ENCODE assay signal across 8 cellular contexts in genomic region chr22:41021655-41022454, GRCh38.
DNase-seq lines count a peak whose midpoint lies in the region; ATAC-seq lines count a peak whose summit lies in the region.

No MANE protein-coding gene starts in this region.

- no peaks in the 10 kb centered on the region for H3K36me3 ChIP-seq in muscle layer of duodenum (ENCODE audit: control insufficient read depth in 1 of 2, insufficient read depth in 2 of 2, low read length in 2 of 2)

- H3K4me3 Mint-ChIP-seq in stimulated activated naive B cell treated with anti-CD40 and anti-IgM and Interleukin-4, amounts not matched to agents 10 μg/mL and 1 μg/mL and 100 μg/mL, for 72 hours = peak overlapping the region; percentile 95 to 98

- H3K27me3 Mint-ChIP-seq in stimulated activated naive B cell treated with anti-CD40 and anti-IgM and Interleukin-4, amounts not matched to agents 10 μg/mL and 1 μg/mL and 100 μg/mL, for 72 hours = no peaks in the 10 kb centered on the region

- peaks cover 0 to 6% of the 10 kb centered on the region in 2 donors for H3K4me1 ChIP-seq in muscle layer of duodenum (ENCODE audit: control insufficient read depth in 1 of 2, insufficient read depth in 2 of 2, low read length in 2 of 2)

- no peaks in the 10 kb centered on the region for H3K9me3 Mint-ChIP-seq in stimulated activated naive B cell treated with anti-CD40 and anti-IgM and Interleukin-4, amounts not matched to agents 10 μg/mL and 1 μg/mL and 100 μg/mL, for 72 hours

- ATAC-seq in HG03135 (IDR thresholded peaks at IDR 0.05; ENCODE audit: unreplicated experiment) (peak; percentile 60), esophagus mucosa (peak; percentile 84)
- ATAC-seq in stimulated activated naive B cell treated with anti-CD40 and anti-IgM and Interleukin-4, amounts not matched to agents 10 μg/mL and 1 μg/mL and 100 μg/mL, for 72 hours (replicated peaks) = peak; percentile 83 to 85

- peak overlapping the region; percentile 80 for H3K27ac ChIP-seq in muscle layer of duodenum (ENCODE audit: low read length)

- peak overlapping the region; percentile 97 for H3K27ac Mint-ChIP-seq in stimulated activated naive B cell treated with anti-CD40 and anti-IgM and Interleukin-4, amounts not matched to agents 10 μg/mL and 1 μg/mL and 100 μg/mL, for 72 hours

- peaks cover 1 to 5% of the 10 kb centered on the region in 2 donors for H3K36me3 Mint-ChIP-seq in stimulated activated naive B cell treated with anti-CD40 and anti-IgM and Interleukin-4, amounts not matched to agents 10 μg/mL and 1 μg/mL and 100 μg/mL, for 72 hours

- no peaks in the 10 kb centered on the region for H3K9me3 ChIP-seq in muscle layer of duodenum (ENCODE audit: control insufficient read depth in 1 of 2, low read length in 2 of 2)

- H3K4me3 ChIP-seq in muscle layer of duodenum (ENCODE audit: low read depth in 1 of 2, low read length in 2 of 2) = peak overlapping the region; percentile 70 to 84

- H3K27me3 ChIP-seq in muscle layer of duodenum (ENCODE audit: low read depth, low read length) = no peaks in the 10 kb centered on the region

- DNase-seq in SIG-M5 treated with dmso at 0.1 percent for 504 hours (lab: John Stamatoyannopoulos, UW; ENCODE audit: unreplicated experiment) (peak; percentile 72), SIG-M5 (lab: John Stamatoyannopoulos, UW) (no peak), NOMO-1 treated with DMSO at 0.1 percent for 48 hours (lab: John Stamatoyannopoulos, UW; ENCODE audit: unreplicated experiment) (peak; percentile 70), activated T-cell treated with anti-CD3 and anti-CD28 coated beads for 4 hours (peak; percentile 35)
- DNase-seq in stimulated activated naive B cell treated with anti-CD40 and anti-IgM and Interleukin-4, amounts not matched to agents 10 μg/mL and 1 μg/mL and 100 μg/mL, for 72 hours = peak; percentile 45

- peaks cover 3 to 15% of the 10 kb centered on the region in 2 donors for H3K4me1 Mint-ChIP-seq in stimulated activated naive B cell treated with anti-CD40 and anti-IgM and Interleukin-4, amounts not matched to agents 10 μg/mL and 1 μg/mL and 100 μg/mL, for 72 hours
